ENCODE assay signal across 13 cellular contexts in the genomic region with DNA sequence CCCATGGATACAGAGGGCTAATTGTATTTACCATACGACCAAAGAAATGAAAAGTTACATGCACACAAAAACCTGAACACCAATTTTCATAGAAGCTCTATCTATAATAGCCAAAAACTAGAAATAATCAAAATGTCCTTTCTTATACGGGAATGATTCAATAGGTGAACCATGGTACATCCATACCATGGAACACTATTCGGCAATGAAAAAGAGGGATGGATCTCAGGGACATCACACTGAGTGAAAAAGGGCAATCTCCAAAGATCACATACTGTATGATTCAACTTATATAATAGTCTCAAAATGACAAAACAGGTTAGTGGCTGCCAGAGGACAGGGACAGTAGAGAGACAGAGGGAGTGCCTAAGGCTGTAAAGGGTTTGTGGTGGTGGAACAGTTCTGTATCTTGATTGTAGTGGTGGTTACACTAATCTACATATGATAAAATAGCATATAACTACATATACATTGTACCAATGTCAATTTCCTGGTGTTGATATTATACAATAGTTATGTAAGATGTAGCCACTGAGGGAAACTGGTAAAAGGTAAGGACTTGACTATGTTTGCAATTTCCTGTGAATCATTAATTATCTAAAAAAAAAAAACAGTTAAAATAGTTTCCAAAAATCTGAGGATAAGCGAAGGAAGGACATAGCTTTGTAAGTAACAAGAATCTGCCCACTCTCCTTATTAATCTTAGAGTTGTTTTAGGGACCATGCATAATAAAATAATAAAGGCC. TPM values are rescaled to one million over a fixed set of nuclear protein-coding genes. Genes with fewer than 3 reads are reported as not detected.
A peak's percentile ranks its signal among the peaks of the same experiment; 100 is the strongest.
DNase-seq lines count a peak whose midpoint lies in the region; ATAC-seq and TF ChIP-seq lines count a peak whose summit lies in the region.
"Had no signal": no experiment of that assay in that cellular context is flagged by ENCODE, and none has a peak within 500 bp of the region (broad histone marks: within the 10 kb centered on the region; RNA-seq: fewer than 3 reads in every experiment).

No MANE protein-coding gene starts in this region.

- TF ChIP-seq EP300 in transverse colon (IDR thresholded peaks at IDR 0.05; ENCODE audit: low read depth): no peak

- TF ChIP-seq CTCF in glutamatergic neuron (IDR thresholded peaks at IDR 0.05; ENCODE audit: partially characterized antibody, unreplicated experiment): no peak
- no peak for TF ChIP-seq CTCF in transverse colon (IDR thresholded peaks at IDR 0.05)

- CTCF ChIA-PET in activated CD4-positive, alpha-beta memory T cell treated with anti-CD3 and anti-CD28 coated beads, Interleukin-2, amount 10 ng/mL, durations not matched to agents 7 days and 5 days (lab: Charles Lee): no interaction called here

- peak overlapping the region; percentile 94 to 98 for H3K4me3 Mint-ChIP-seq in activated T-cell treated with anti-CD3 and anti-CD28 coated beads, Interleukin-2, amount 50 U/mL, for 72 hours
- peak overlapping the region; percentile 27 for H3K4me3 Mint-ChIP-seq in activated CD4-positive, alpha-beta memory T cell treated with anti-CD3 and anti-CD28 coated beads, Interleukin-2, amount 10 ng/mL, durations not matched to agents 7 days and 5 days
- peak overlapping the region; percentile 99 for H3K4me3 Mint-ChIP-seq in glutamatergic neuron (ENCODE audit: unreplicated experiment)

- POLR2A ChIA-PET in activated CD4-positive, alpha-beta memory T cell treated with anti-CD3 and anti-CD28 coated beads, Interleukin-2, amount 10 ng/mL, durations not matched to agents 7 days and 5 days (lab: Charles Lee): interaction anchor here (0.5 kb wide), 1 partner anchor 48 kb away, joined by 3 read pairs; no protein-coding TSS in a partner anchor

- no peaks in the 10 kb centered on the region for H3K27me3 ChIP-seq in transverse colon

- H3K36me3 ChIP-seq in transverse colon: no peaks in the 10 kb centered on the region

- peak overlapping the region; percentile 98 to 100 (median 98) for H3K27ac ChIP-seq in transverse colon

- in situ Hi-C loops in transverse colon (cut with MboI; ENCODE audit: low pct_ligation_motif_present in 1 of 4, low pct_unique_long_range_greater_than_20kb in 1 of 4, low sequenced_read_pairs in 3 of 4): loop anchor here in 1 of 4 donors (25.0 kb wide), 1 partner anchor 671 kb away; no protein-coding TSS in a partner anchor

- H3K27ac Mint-ChIP-seq in activated T-cell treated with anti-CD3 and anti-CD28 coated beads, Interleukin-2, amount 50 U/mL, for 72 hours: peak overlapping the region; percentile 26
- no peak overlapping the region for H3K27ac Mint-ChIP-seq in activated CD4-positive, alpha-beta memory T cell treated with anti-CD3 and anti-CD28 coated beads, Interleukin-2, amount 10 ng/mL, durations not matched to agents 7 days and 5 days
- peak overlapping the region; percentile 49 for H3K27ac Mint-ChIP-seq in glutamatergic neuron (ENCODE audit: unreplicated experiment)

- H3K9me3 ChIP-seq in transverse colon: no peaks in the 10 kb centered on the region

- peak; percentile 4 to 7 for ATAC-seq in activated T-cell treated with anti-CD3 and anti-CD28 coated beads, Interleukin-2, amount 50 U/mL, for 72 hours (replicated peaks in 1 of 2)
- ATAC-seq in HG02571 (IDR thresholded peaks at IDR 0.05; ENCODE audit: unreplicated experiment): no peak
- ATAC-seq: left lobe of liver, Panc1 had no signal

- H3K27me3 Mint-ChIP-seq in activated T-cell treated with anti-CD3 and anti-CD28 coated beads, Interleukin-2, amount 50 U/mL, for 72 hours (ENCODE audit: low read depth): no peaks in the 10 kb centered on the region
- no peaks in the 10 kb centered on the region for H3K27me3 Mint-ChIP-seq in activated CD4-positive, alpha-beta memory T cell treated with anti-CD3 and anti-CD28 coated beads, Interleukin-2, amount 10 ng/mL, durations not matched to agents 7 days and 5 days
- peaks cover 14% of the 10 kb centered on the region for H3K27me3 Mint-ChIP-seq in glutamatergic neuron (ENCODE audit: unreplicated experiment)

- peaks cover 8 to 9% of the 10 kb centered on the region in 2 donors for H3K36me3 Mint-ChIP-seq in activated T-cell treated with anti-CD3 and anti-CD28 coated beads, Interleukin-2, amount 50 U/mL, for 72 hours (ENCODE audit: insufficient read depth in 2 of 2)
- H3K36me3 Mint-ChIP-seq in activated CD4-positive, alpha-beta memory T cell treated with anti-CD3 and anti-CD28 coated beads, Interleukin-2, amount 10 ng/mL, durations not matched to agents 7 days and 5 days (ENCODE audit: low read depth): peaks cover 57% of the 10 kb centered on the region
- no peaks in the 10 kb centered on the region for H3K36me3 Mint-ChIP-seq in glutamatergic neuron (ENCODE audit: unreplicated experiment)

- peaks cover 73% of the 10 kb centered on the region for H3K4me1 Mint-ChIP-seq in activated T-cell treated with anti-CD3 and anti-CD28 coated beads, Interleukin-2, amount 50 U/mL, for 72 hours (ENCODE audit: low read depth)
- peaks cover 54% of the 10 kb centered on the region for H3K4me1 Mint-ChIP-seq in activated CD4-positive, alpha-beta memory T cell treated with anti-CD3 and anti-CD28 coated beads, Interleukin-2, amount 10 ng/mL, durations not matched to agents 7 days and 5 days
- H3K4me1 Mint-ChIP-seq in glutamatergic neuron (ENCODE audit: low read depth, unreplicated experiment): peaks cover 7% of the 10 kb centered on the region

- no peak for TF ChIP-seq POLR2A in transverse colon (IDR thresholded peaks at IDR 0.05)

- H3K9me3 Mint-ChIP-seq in activated T-cell treated with anti-CD3 and anti-CD28 coated beads, Interleukin-2, amount 50 U/mL, for 72 hours: no peaks in the 10 kb centered on the region
- H3K9me3 Mint-ChIP-seq in activated CD4-positive, alpha-beta memory T cell treated with anti-CD3 and anti-CD28 coated beads, Interleukin-2, amount 10 ng/mL, durations not matched to agents 7 days and 5 days: no peaks in the 10 kb centered on the region
- H3K9me3 Mint-ChIP-seq in glutamatergic neuron (ENCODE audit: unreplicated experiment): peaks cover 11% of the 10 kb centered on the region

- peak in 1 of 2 donors; percentile 25 for DNase-seq in activated T-cell treated with anti-CD3 and anti-CD28 coated beads, Interleukin-2, amount 50 U/mL, for 72 hours
- DNase-seq in activated T-cell treated with anti-CD3 and anti-CD28 coated beads, Interleukin-2, amount 50 U/mL, for 1 hour: no peak
- DNase-seq in activated CD4-positive, alpha-beta memory T cell treated with anti-CD3 and anti-CD28 coated beads, Interleukin-2, amount 10 ng/mL, durations not matched to agents 7 days and 5 days: no peak
- no peak for DNase-seq in glutamatergic neuron
- DNase-seq in transverse colon: peak; percentile 12
- DNase-seq in AG08396 (ENCODE audit: low spot score): no peak
- no peak for DNase-seq in NCI-H345 (lab: John Stamatoyannopoulos, UW)
- DNase-seq: activated CD4-positive, CD25-positive, alpha-beta regulatory T cell; amygdala; NCI-H146 had no signal

- WGBS in transverse colon (ENCODE audit: low coverage in 1 of 2), 2 donors: 87 to 88% methylated on average over 4 of the region's 4 CpGs

- intact Hi-C loops in transverse colon (cut with DNase I; ENCODE audit: low total_unique reads): no loop called here

- no peak overlapping the region for H3K4me3 ChIP-seq in transverse colon

- peaks cover 17 to 78% (median 43%) of the 10 kb centered on the region in 4 donors for H3K4me1 ChIP-seq in transverse colon

RNA-seq across cellular contexts. Expression of gene RSBN1, which starts 3.7 kb away (rescaled TPM):
- total RNA-seq in activated T-cell treated with anti-CD3 and anti-CD28 coated beads, Interleukin-2, amount 50 U/mL, for 72 hours: 10 to 100 TPM; 18.4 to 23.9 TPM
- 10 to 100 TPM; 27.9 to 32.1 TPM for total RNA-seq in activated CD4-positive, alpha-beta memory T cell treated with anti-CD3 and anti-CD28 coated beads, Interleukin-2, amount 10 ng/mL, durations not matched to agents 7 days and 5 days
- total RNA-seq in glutamatergic neuron (ENCODE audit: unreplicated experiment) (35.2 TPM), transverse colon (10 to 100 TPM; 26.6 to 42.7 (median 31.8) TPM)

RNA-seq across cellular contexts. Expression of gene PHTF1, which starts 49.3 kb away (rescaled TPM):
- 10 to 100 TPM; 12.9 to 16.2 TPM for total RNA-seq in activated T-cell treated with anti-CD3 and anti-CD28 coated beads, Interleukin-2, amount 50 U/mL, for 72 hours
- 10 to 100 TPM; 22.1 to 23.0 TPM for total RNA-seq in activated CD4-positive, alpha-beta memory T cell treated with anti-CD3 and anti-CD28 coated beads, Interleukin-2, amount 10 ng/mL, durations not matched to agents 7 days and 5 days
- total RNA-seq in glutamatergic neuron (ENCODE audit: unreplicated experiment) (107 TPM), transverse colon (10 to 100 TPM in 2 of 4 donors, 1 to 10 TPM in 2; 1.5 to 17.8 (median 6.9) TPM)

Comparison
In these comparisons a context has a peak if more than half of its experiments do, and no peak if none do; other contexts are left out.
1. H3K4me3 Mint-ChIP-seq: peak in every context shown above with its lines; median percentile 99 in glutamatergic neuron; 96 in activated T-cell treated with anti-CD3 and anti-CD28 coated beads, Interleukin-2, amount 50 U/mL, for 72 hours; 27 in activated CD4-positive, alpha-beta memory T cell treated with anti-CD3 and anti-CD28 coated beads, Interleukin-2, amount 10 ng/mL, durations not matched to agents 7 days and 5 days.